In genomic region chr7:100211342-100211780, GRCh38 we compare ENCODE assay signal across 1 cellular context.
TF ChIP-seq lines count a peak whose summit lies in the region.

No MANE protein-coding gene starts in this region.

TF ChIP-seq in IMR-90, 13 proteins besides CTCF, POLR2A, EP300 and RAD21:
- TF ChIP-seq ELK1 (IDR thresholded peaks at IDR 0.05; ENCODE audit: borderline replicate concordance, low read depth, low read length): no peak
- no peak for TF ChIP-seq RCOR1 (IDR thresholded peaks at IDR 0.05; ENCODE audit: insufficient replicate concordance, low read length)
- no peak for TF ChIP-seq NFE2L2 (IDR thresholded peaks at IDR 0.05; ENCODE audit: low read depth, low read length)
- TF ChIP-seq MXI1 (IDR thresholded peaks at IDR 0.05; ENCODE audit: borderline replicate concordance, low read depth, low read length): no peak
